17 cellular contexts compared by ENCODE assay signal in genomic region chr7:14687241-14687640, GRCh38.
DNase-seq lines count a peak whose midpoint lies in the region; ATAC-seq, FAIRE-seq and TF ChIP-seq lines count a peak whose summit lies in the region.
"Had no signal": no experiment of that assay in that cellular context is flagged by ENCODE, and none has a peak within 500 bp of the region (broad histone marks: within the 10 kb centered on the region; RNA-seq: fewer than 3 reads in every experiment).

No MANE protein-coding gene starts in this region.

- no peaks in the 10 kb centered on the region for H3F3A ChIP-seq in GM23248 (ENCODE audit: insufficient read depth)

- no peak overlapping the region for H3K4me3 ChIP-seq in GM23248

- H3K9me2 ChIP-seq in GM23248 (ENCODE audit: insufficient read depth), result no peaks in the 10 kb centered on the region

- H2AFZ ChIP-seq in GM23248, result no peak overlapping the region

- H3K27ac ChIP-seq in GM23248, result no peak overlapping the region

- FAIRE-seq in H54 (lab: Jason Lieb, UNC), result peak; percentile 15
- FAIRE-seq in colon (lab: Jason Lieb, UNC), result peak; percentile 55

- H3K4me3 Mint-ChIP-seq in T-helper 2 cell treated with Interferon-gamma antibody and Interleukin-4, amounts not matched to agents 5 μg/mL and 100 μg/mL, for 36 hours, result no peak overlapping the region
- H3K4me3 Mint-ChIP-seq: CD4-positive, CD25-positive, alpha-beta regulatory T cell; IgD-negative memory B cell had no signal

- H3K9me3 Mint-ChIP-seq in T-helper 2 cell treated with Interferon-gamma antibody and Interleukin-4, amounts not matched to agents 5 μg/mL and 100 μg/mL, for 36 hours, result no peaks in the 10 kb centered on the region
- H3K9me3 Mint-ChIP-seq: CD4-positive, CD25-positive, alpha-beta regulatory T cell; IgD-negative memory B cell had no signal

- no peaks in the 10 kb centered on the region for H3K36me3 Mint-ChIP-seq in T-helper 2 cell treated with Interferon-gamma antibody and Interleukin-4, amounts not matched to agents 5 μg/mL and 100 μg/mL, for 36 hours (ENCODE audit: low read depth)
- H3K36me3 Mint-ChIP-seq: CD4-positive, CD25-positive, alpha-beta regulatory T cell; IgD-negative memory B cell had no signal

- no peaks in the 10 kb centered on the region for H3K36me3 ChIP-seq in GM23248 (ENCODE audit: low read depth)

- no peaks in the 10 kb centered on the region for H3K27me3 Mint-ChIP-seq in T-helper 2 cell treated with Interferon-gamma antibody and Interleukin-4, amounts not matched to agents 5 μg/mL and 100 μg/mL, for 36 hours (ENCODE audit: low read depth)
- H3K27me3 Mint-ChIP-seq: CD4-positive, CD25-positive, alpha-beta regulatory T cell; IgD-negative memory B cell had no signal

- in situ Hi-C loops in GM23248 (cut with MboI), result loop anchor here (25.0 kb wide), 1 partner anchor 950 kb away; no protein-coding TSS in a partner anchor

- H3K4me1 ChIP-seq in GM23248 (ENCODE audit: insufficient read depth), result no peaks in the 10 kb centered on the region

- no peak for DNase-seq in H54 (ENCODE audit: insufficient read length, low spot score)
- DNase-seq in T-helper 2 cell treated with Interferon-gamma antibody and Interleukin-4, amounts not matched to agents 5 μg/mL and 100 μg/mL, for 36 hours (ENCODE audit: low spot score), result no peak
- DNase-seq in retina, result no peak
- DNase-seq in anterior cingulate cortex (lab: John Stamatoyannopoulos, UW), result no peak
- no peak for DNase-seq in GM23248
- DNase-seq: CD4-positive, CD25-positive, alpha-beta regulatory T cell; DMS79; GOT3; NCI-H1092; NCI-H1436; NCI-H1930; NCI-H510A had no signal

- no peak overlapping the region for H3K9ac ChIP-seq in GM23248

- H3K9me3 ChIP-seq in GM23248 (ENCODE audit: low read depth), result no peaks in the 10 kb centered on the region

- H4K20me1 ChIP-seq in GM23248 (ENCODE audit: insufficient read depth), result no peaks in the 10 kb centered on the region

- TF ChIP-seq POLR2A in H54 (IDR thresholded peaks at IDR 0.05; ENCODE audit: low read depth, low read length), result no peak

- H3K27me3 ChIP-seq in GM23248 (replicated peaks; ENCODE audit: insufficient read depth), result no peaks in the 10 kb centered on the region

- 87 to 93% methylated on average over 3 of the region's 3 CpGs for WGBS in GM23248 (ENCODE audit: low coverage in 1 of 2, low lambda C conversion rate in 2 of 2, missing lambda C conversion rate in 2 of 2), 2 experiments

- H3K4me1 Mint-ChIP-seq in T-helper 2 cell treated with Interferon-gamma antibody and Interleukin-4, amounts not matched to agents 5 μg/mL and 100 μg/mL, for 36 hours (ENCODE audit: low read depth), result no peaks in the 10 kb centered on the region
- H3K4me1 Mint-ChIP-seq: CD4-positive, CD25-positive, alpha-beta regulatory T cell had no signal

- no peak overlapping the region for H3K4me2 ChIP-seq in GM23248 (ENCODE audit: unreplicated experiment)

- no peak overlapping the region for H3K27ac Mint-ChIP-seq in T-helper 2 cell treated with Interferon-gamma antibody and Interleukin-4, amounts not matched to agents 5 μg/mL and 100 μg/mL, for 36 hours
- H3K27ac Mint-ChIP-seq: CD4-positive, CD25-positive, alpha-beta regulatory T cell; IgD-negative memory B cell had no signal

- no peaks in the 10 kb centered on the region for H3K79me2 ChIP-seq in GM23248 (ENCODE audit: insufficient read depth)

- ATAC-seq in GM18861 (IDR thresholded peaks at IDR 0.05; ENCODE audit: unreplicated experiment) (peak; percentile 59), HG03439 (IDR thresholded peaks at IDR 0.05; ENCODE audit: unreplicated experiment) (peak; percentile 66)
- ATAC-seq: HCT116 had no signal
